Comparison of ENCODE assay signal across 18 cellular contexts in genomic region chr7:157378390-157378789, GRCh38.
"Had no signal": no experiment of that assay in that cellular context is flagged by ENCODE, and none has a peak within 500 bp of the region (broad histone marks: within the 10 kb centered on the region; RNA-seq: fewer than 3 reads in every experiment).

No MANE protein-coding gene starts in this region.

- H3K9me3 Mint-ChIP-seq: activated CD4-positive, alpha-beta T cell treated with anti-CD3 and anti-CD28 coated beads, Interleukin-2, amount 10 ng/mL, durations not matched to agents 24 days and 14 days; stimulated activated naive CD8-positive, alpha-beta T cell treated with anti-CD3 and anti-CD28 coated beads, Interleukin-15, Interleukin-2, amounts not matched to agents 100 ng/mL and 50 ng/mL, for 24 hours; T-helper 1 cell treated with Interleukin-12 subunit alpha and Interleukin-12 subunit beta and Interleukin-4 antibody, amounts not matched to agents 30 μg/mL and 1 μg/mL, for 36 hours had no signal

- H3K4me1 ChIP-seq: adrenal gland had no signal

- H3K27me3 ChIP-seq: adrenal gland, gastroesophageal sphincter, heart right ventricle, neutrophil, testis had no signal

- H3K27ac ChIP-seq: adrenal gland, gastroesophageal sphincter, neutrophil had no signal

- H3K9me3 ChIP-seq: adrenal gland, gastroesophageal sphincter, heart right ventricle, neutrophil, testis had no signal

- H3K27ac Mint-ChIP-seq: activated CD4-positive, alpha-beta T cell treated with anti-CD3 and anti-CD28 coated beads, Interleukin-2, amount 10 ng/mL, durations not matched to agents 24 days and 14 days; stimulated activated naive CD8-positive, alpha-beta T cell treated with anti-CD3 and anti-CD28 coated beads, Interleukin-15, Interleukin-2, amounts not matched to agents 100 ng/mL and 50 ng/mL, for 24 hours; T-helper 1 cell treated with Interleukin-12 subunit alpha and Interleukin-12 subunit beta and Interleukin-4 antibody, amounts not matched to agents 30 μg/mL and 1 μg/mL, for 36 hours had no signal

- DNase-seq: activated CD4-positive, alpha-beta T cell treated with anti-CD3 and anti-CD28 coated beads, Interleukin-2, amount 10 ng/mL, durations not matched to agents 24 days and 14 days; activated CD4-positive, CD25-positive, alpha-beta regulatory T cell; activated CD8-positive, alpha-beta memory T cell treated with anti-CD3 and anti-CD28 coated beads for 24 hours; activated naive CD4-positive, alpha-beta T cell treated with anti-CD3 and anti-CD28 coated beads, Interleukin-2, amount 50 U/mL, for 16 hours; dermis blood vessel endothelial cell; erythroblast; heart right ventricle; mammary epithelial cell; retina; small intestine; stimulated activated CD4-positive, alpha-beta T cell treated with anti-CD3 and anti-CD28 coated beads, Interleukin-4, amount 100 ng/mL, for 4 hours; stimulated activated CD8-positive, alpha-beta memory T cell treated with anti-CD3 and anti-CD28 coated beads, Interleukin-4, amount 100 ng/mL, for 48 hours; testis had no signal

- H3K4me3 ChIP-seq: adrenal gland, gastroesophageal sphincter, heart right ventricle, testis had no signal

- H3K4me3 Mint-ChIP-seq: activated CD4-positive, alpha-beta T cell treated with anti-CD3 and anti-CD28 coated beads, Interleukin-2, amount 10 ng/mL, durations not matched to agents 24 days and 14 days; stimulated activated naive CD8-positive, alpha-beta T cell treated with anti-CD3 and anti-CD28 coated beads, Interleukin-15, Interleukin-2, amounts not matched to agents 100 ng/mL and 50 ng/mL, for 24 hours; T-helper 1 cell treated with Interleukin-12 subunit alpha and Interleukin-12 subunit beta and Interleukin-4 antibody, amounts not matched to agents 30 μg/mL and 1 μg/mL, for 36 hours had no signal

- H3K27me3 Mint-ChIP-seq: activated CD4-positive, alpha-beta T cell treated with anti-CD3 and anti-CD28 coated beads, Interleukin-2, amount 10 ng/mL, durations not matched to agents 24 days and 14 days; stimulated activated naive CD8-positive, alpha-beta T cell treated with anti-CD3 and anti-CD28 coated beads, Interleukin-15, Interleukin-2, amounts not matched to agents 100 ng/mL and 50 ng/mL, for 24 hours had no signal

- ATAC-seq: gastroesophageal sphincter had no signal
